In genomic region chr9:112194969-112195431, GRCh38 we compare ENCODE assay signal across 20 cellular contexts. TPM values are rescaled to one million over a fixed set of nuclear protein-coding genes. Genes with fewer than 3 reads are reported as not detected.
DNase-seq lines count a peak whose midpoint lies in the region; ATAC-seq, FAIRE-seq and TF ChIP-seq lines count a peak whose summit lies in the region.
"Had no signal": no experiment of that assay in that cellular context is flagged by ENCODE, and none has a peak within 500 bp of the region (broad histone marks: within the 10 kb centered on the region; RNA-seq: fewer than 3 reads in every experiment).

No MANE protein-coding gene starts in this region.

- no peak for FAIRE-seq in astrocyte (lab: Jason Lieb, UNC)
- FAIRE-seq: small intestine had no signal

- H3K9me3 ChIP-seq in astrocyte (ENCODE audit: insufficient read depth, low read depth, low read length), result no peaks in the 10 kb centered on the region
- no peaks in the 10 kb centered on the region for H3K9me3 ChIP-seq in left ventricle myocardium inferior (replicated peaks)
- no peaks in the 10 kb centered on the region for H3K9me3 ChIP-seq in testis
- H3K9me3 ChIP-seq: adrenal gland, stomach had no signal

- peaks cover 2% of the 10 kb centered on the region for H3K9me3 Mint-ChIP-seq in astrocyte (ENCODE audit: unreplicated experiment)

- H3K27ac ChIP-seq in astrocyte (ENCODE audit: low read depth, low read length) (no peak overlapping the region), left ventricle myocardium inferior (replicated peaks) (peak overlapping the region; percentile 81), testis (peak overlapping the region; percentile 46 to 69)
- H3K27ac ChIP-seq: RWPE1 had no signal

- no peaks in the 10 kb centered on the region for H3K79me2 ChIP-seq in astrocyte (ENCODE audit: insufficient read depth, low read length)

- no peak for TF ChIP-seq POLR2A in testis (IDR thresholded peaks at IDR 0.05)

- no peak overlapping the region for H3K4me2 ChIP-seq in astrocyte (ENCODE audit: low read length)

- no peaks in the 10 kb centered on the region for H3K27me3 ChIP-seq in astrocyte (ENCODE audit: insufficient read depth, low read length)
- no peaks in the 10 kb centered on the region for H3K27me3 ChIP-seq in left ventricle myocardium inferior (ENCODE audit: low read depth)
- H3K27me3 ChIP-seq in testis, result no peaks in the 10 kb centered on the region
- H3K27me3 ChIP-seq: adrenal gland, stomach had no signal

- peaks cover 12% of the 10 kb centered on the region for H3K36me3 Mint-ChIP-seq in astrocyte (ENCODE audit: low read depth, unreplicated experiment)

- intact Hi-C loops in left ventricle myocardium inferior (cut with micrococcal nuclease), result no loop called here
- intact Hi-C loops in testis (cut with DNase I; ENCODE audit: low total_unique reads), result no loop called here

- H3K36me3 ChIP-seq in astrocyte (ENCODE audit: insufficient read depth, low read length), result no peaks in the 10 kb centered on the region
- H3K36me3 ChIP-seq in left ventricle myocardium inferior, result no peaks in the 10 kb centered on the region
- H3K36me3 ChIP-seq in testis (ENCODE audit: low read depth, missing control alignments), result no peaks in the 10 kb centered on the region
- H3K36me3 ChIP-seq: adrenal gland, stomach had no signal

- in situ Hi-C loops in KBM-7 (cut with MboI; ENCODE audit: low pct_unique_long_range_greater_than_20kb, low sequenced_read_pairs), result no loop called here

- no peak overlapping the region for H3K27ac Mint-ChIP-seq in astrocyte (ENCODE audit: unreplicated experiment)
- H3K27ac Mint-ChIP-seq: activated T-cell treated with anti-CD3 and anti-CD28 coated beads, Interleukin-2, amount 50 U/mL, for 72 hours had no signal

- H3K27me3 Mint-ChIP-seq in astrocyte (ENCODE audit: low read depth, unreplicated experiment), result no peaks in the 10 kb centered on the region

- H3K4me3 ChIP-seq in astrocyte (ENCODE audit: insufficient read depth, low read depth, low read length), result no peak overlapping the region
- H3K4me3 ChIP-seq in left ventricle myocardium inferior, result no peak overlapping the region
- no peak overlapping the region for H3K4me3 ChIP-seq in testis
- H3K4me3 ChIP-seq: adrenal gland, stomach had no signal

- TF ChIP-seq CTCF in astrocyte (IDR thresholded peaks at IDR 0.05; ENCODE audit: insufficient read depth, low read depth, low read length) (no peak), left ventricle myocardium inferior (IDR thresholded peaks at IDR 0.05; ENCODE audit: borderline replicate concordance) (no peak), testis (IDR thresholded peaks at IDR 0.05) (no peak)

- WGBS in testis, 2 donors, result 58 to 67% methylated on average over 4 of the region's 4 CpGs

- H3K9ac ChIP-seq in astrocyte (ENCODE audit: low read length), result no peak overlapping the region

- DNase-seq in KBM-7 (peak; percentile 38), astrocyte (ENCODE audit: low read depth) (peak; percentile 61), left ventricle myocardium inferior (no peak), testis (no peak), NCI-H748 treated with DMSO at 0.1 percent for 48 hours (lab: John Stamatoyannopoulos, UW) (no peak)
- DNase-seq: activated CD4-positive, alpha-beta T cell treated with anti-CD3 and anti-CD28 coated beads, Interleukin-2, amount 50 U/mL, for 48 hours; activated T-cell treated with anti-CD3 and anti-CD28 coated beads, Interleukin-2, amount 50 U/mL, for 72 hours; adrenal gland; C1 segment of cervical spinal cord; DMS79 treated with DMSO at 0.1 percent for 48 hours; mesendoderm; NCI-H187 treated with DMSO at 0.1 percent for 48 hours; NCI-H69; small intestine; stomach had no signal

- ATAC-seq in GM18870 (IDR thresholded peaks at IDR 0.05; ENCODE audit: unreplicated experiment), result no peak
- no peak for ATAC-seq in GM18502 (IDR thresholded peaks at IDR 0.05; ENCODE audit: poor library complexity, unreplicated experiment)
- ATAC-seq: activated T-cell treated with anti-CD3 and anti-CD28 coated beads, Interleukin-2, amount 50 U/mL, for 72 hours; esophagus mucosa; HCT116 had no signal

- no peak overlapping the region for H2AFZ ChIP-seq in astrocyte (ENCODE audit: low read depth, low read length)

- no peaks in the 10 kb centered on the region for H3K4me1 Mint-ChIP-seq in astrocyte (ENCODE audit: low read depth, unreplicated experiment)

- no peak overlapping the region for H3K4me3 Mint-ChIP-seq in astrocyte (ENCODE audit: unreplicated experiment)
- H3K4me3 Mint-ChIP-seq: activated T-cell treated with anti-CD3 and anti-CD28 coated beads, Interleukin-2, amount 50 U/mL, for 72 hours had no signal

- no peaks in the 10 kb centered on the region for H4K20me1 ChIP-seq in astrocyte (ENCODE audit: insufficient read depth, low read length)

- H3K4me1 ChIP-seq in astrocyte (ENCODE audit: insufficient read depth, low read length) (no peaks in the 10 kb centered on the region), left ventricle myocardium inferior (peaks cover 14% of the 10 kb centered on the region), testis (no peaks in the 10 kb centered on the region)
- H3K4me1 ChIP-seq: stomach had no signal

RNA-seq across cellular contexts. Expression of gene SUSD1, which starts 19.9 kb away (rescaled TPM):
- total RNA-seq in astrocyte (16.6 and 17.2 TPM in 2 replicates), left ventricle myocardium inferior (5.1 TPM), testis (10 to 100 TPM; 28.0 to 39.1 TPM)
- 12.7 TPM for polyA plus RNA-seq in testis (ENCODE audit: insufficient read depth, low read depth, low replicate concordance)

Comparison
In these comparisons a context has a peak if more than half of its experiments do, and no peak if none do; other contexts are left out.
1. DNase-seq: peak in KBM-7 (single experiment) and astrocyte (single experiment); none in left ventricle myocardium inferior (single experiment), testis (single experiment) and NCI-H748 treated with DMSO at 0.1 percent for 48 hours (single experiment).